ENCODE assay signal across 9 cellular contexts in genomic region chr6:82270791-82271392, GRCh38. TPM values are rescaled to one million over a fixed set of nuclear protein-coding genes. Genes with fewer than 3 reads are reported as not detected.
DNase-seq lines count a peak whose midpoint lies in the region; ATAC-seq and TF ChIP-seq lines count a peak whose summit lies in the region.
"Had no signal": no experiment of that assay in that cellular context is flagged by ENCODE, and none has a peak within 500 bp of the region (broad histone marks: within the 10 kb centered on the region; RNA-seq: fewer than 3 reads in every experiment).

No MANE protein-coding gene starts in this region.

- TF ChIP-seq EP300 in Ishikawa (IDR thresholded peaks at IDR 0.05; ENCODE audit: borderline replicate concordance), result no peak

- in situ Hi-C loops in Caki2 (cut with HindIII; ENCODE audit: low pct_unique_long_range_greater_than_20kb, low sequenced_read_pairs), result no loop called here

- TF ChIP-seq RAD21 in Ishikawa (IDR thresholded peaks at IDR 0.05; ENCODE audit: low read depth), result peak; percentile 73

- no peak overlapping the region for H3K27ac ChIP-seq in substantia nigra (ENCODE audit: low read depth, low read length, poor library complexity, severe bottlenecking)
- H3K27ac ChIP-seq: SJSA1 had no signal

- ATAC-seq in GM18909 (IDR thresholded peaks at IDR 0.05; ENCODE audit: poor library complexity, unreplicated experiment), result peak; percentile 73

- DNase-seq in Caki2 (ENCODE audit: low read depth), result peak; percentile 23
- peak; percentile 54 for DNase-seq in SHP77 treated with DMSO at 0.1 percent for 48 hours (lab: John Stamatoyannopoulos, UW)
- peak; percentile 65 for DNase-seq in fibroblast of mammary gland (ENCODE audit: low read depth)
- no peak for DNase-seq in retinal pigment epithelial cell (ENCODE audit: low read depth)
- DNase-seq in substantia nigra (lab: John Stamatoyannopoulos, UW), result no peak
- DNase-seq in activated CD4-positive, alpha-beta T cell treated with anti-CD3 and anti-CD28 coated beads, Interleukin-2, amount 50 U/mL, for 48 hours, result no peak

- H3K4me3 ChIP-seq in fibroblast of mammary gland (ENCODE audit: control insufficient read depth, low read depth, low read length), result no peak overlapping the region
- H3K4me3 ChIP-seq in retinal pigment epithelial cell (ENCODE audit: low read length), result no peak overlapping the region
- H3K4me3 ChIP-seq: SJSA1 had no signal

- peak; percentile 64 for TF ChIP-seq CTCF in fibroblast of mammary gland (conservative IDR thresholded peaks at IDR 0.05; ENCODE audit: control insufficient read depth, insufficient read depth, low read depth, low read length)
- TF ChIP-seq CTCF in retinal pigment epithelial cell (conservative IDR thresholded peaks at IDR 0.05; ENCODE audit: low read depth, low read length), result peak; percentile 56

TF ChIP-seq in Ishikawa, 13 proteins besides CTCF, POLR2A, EP300 and RAD21:
- TF ChIP-seq YY1 (IDR thresholded peaks at IDR 0.05; ENCODE audit: low read depth) (no peak), TCF12 (IDR thresholded peaks at IDR 0.05; ENCODE audit: low read depth) (no peak), EGR1 (IDR thresholded peaks at IDR 0.05) (no peak), ZBTB7A (IDR thresholded peaks at IDR 0.05; ENCODE audit: low read depth) (no peak), TAF1 (IDR thresholded peaks at IDR 0.05; ENCODE audit: low read depth) (no peak), TEAD4 (IDR thresholded peaks at IDR 0.05) (no peak), FOXM1 (IDR thresholded peaks at IDR 0.05; ENCODE audit: borderline replicate concordance, low read depth) (no peak), NFIC (IDR thresholded peaks at IDR 0.05) (no peak), CEBPB (IDR thresholded peaks at IDR 0.05) (no peak), CREB1 (IDR thresholded peaks at IDR 0.05; ENCODE audit: low read depth) (no peak)
- TF ChIP-seq, protein P1, sequence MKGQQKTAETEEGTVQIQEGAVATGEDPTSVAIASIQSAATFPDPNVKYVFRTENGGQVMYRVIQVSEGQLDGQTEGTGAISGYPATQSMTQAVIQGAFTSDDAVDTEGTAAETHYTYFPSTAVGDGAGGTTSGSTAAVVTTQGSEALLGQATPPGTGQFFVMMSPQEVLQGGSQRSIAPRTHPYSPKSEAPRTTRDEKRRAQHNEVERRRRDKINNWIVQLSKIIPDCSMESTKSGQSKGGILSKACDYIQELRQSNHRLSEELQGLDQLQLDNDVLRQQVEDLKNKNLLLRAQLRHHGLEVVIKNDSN (IDR thresholded peaks at IDR 0.05), result no peak
- TF ChIP-seq, protein P2, sequence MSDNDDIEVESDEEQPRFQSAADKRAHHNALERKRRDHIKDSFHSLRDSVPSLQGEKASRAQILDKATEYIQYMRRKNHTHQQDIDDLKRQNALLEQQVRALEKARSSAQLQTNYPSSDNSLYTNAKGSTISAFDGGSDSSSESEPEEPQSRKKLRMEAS (IDR thresholded peaks at IDR 0.05), result no peak
- TF ChIP-seq, protein P3, sequence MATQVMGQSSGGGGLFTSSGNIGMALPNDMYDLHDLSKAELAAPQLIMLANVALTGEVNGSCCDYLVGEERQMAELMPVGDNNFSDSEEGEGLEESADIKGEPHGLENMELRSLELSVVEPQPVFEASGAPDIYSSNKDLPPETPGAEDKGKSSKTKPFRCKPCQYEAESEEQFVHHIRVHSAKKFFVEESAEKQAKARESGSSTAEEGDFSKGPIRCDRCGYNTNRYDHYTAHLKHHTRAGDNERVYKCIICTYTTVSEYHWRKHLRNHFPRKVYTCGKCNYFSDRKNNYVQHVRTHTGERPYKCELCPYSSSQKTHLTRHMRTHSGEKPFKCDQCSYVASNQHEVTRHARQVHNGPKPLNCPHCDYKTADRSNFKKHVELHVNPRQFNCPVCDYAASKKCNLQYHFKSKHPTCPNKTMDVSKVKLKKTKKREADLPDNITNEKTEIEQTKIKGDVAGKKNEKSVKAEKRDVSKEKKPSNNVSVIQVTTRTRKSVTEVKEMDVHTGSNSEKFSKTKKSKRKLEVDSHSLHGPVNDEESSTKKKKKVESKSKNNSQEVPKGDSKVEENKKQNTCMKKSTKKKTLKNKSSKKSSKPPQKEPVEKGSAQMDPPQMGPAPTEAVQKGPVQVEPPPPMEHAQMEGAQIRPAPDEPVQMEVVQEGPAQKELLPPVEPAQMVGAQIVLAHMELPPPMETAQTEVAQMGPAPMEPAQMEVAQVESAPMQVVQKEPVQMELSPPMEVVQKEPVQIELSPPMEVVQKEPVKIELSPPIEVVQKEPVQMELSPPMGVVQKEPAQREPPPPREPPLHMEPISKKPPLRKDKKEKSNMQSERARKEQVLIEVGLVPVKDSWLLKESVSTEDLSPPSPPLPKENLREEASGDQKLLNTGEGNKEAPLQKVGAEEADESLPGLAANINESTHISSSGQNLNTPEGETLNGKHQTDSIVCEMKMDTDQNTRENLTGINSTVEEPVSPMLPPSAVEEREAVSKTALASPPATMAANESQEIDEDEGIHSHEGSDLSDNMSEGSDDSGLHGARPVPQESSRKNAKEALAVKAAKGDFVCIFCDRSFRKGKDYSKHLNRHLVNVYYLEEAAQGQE (IDR thresholded peaks at IDR 0.05; ENCODE audit: low read depth), result no peak

RNA-seq across cellular contexts. Expression of gene IBTK, which starts 23.3 kb away (rescaled TPM):
- total RNA-seq in Caki2 (2014; rRNA removed; shearing (Covaris generic); ENCODE audit: low replicate concordance), result 37.2 and 37.4 TPM in 2 replicates

Comparison
In these comparisons a context has a peak if more than half of its experiments do, and no peak if none do; other contexts are left out.
1. DNase-seq: peak in Caki2 (single experiment), SHP77 treated with DMSO at 0.1 percent for 48 hours (single experiment) and fibroblast of mammary gland (single experiment); none in retinal pigment epithelial cell (single experiment), substantia nigra (0 of 49) and activated CD4-positive, alpha-beta T cell treated with anti-CD3 and anti-CD28 coated beads, Interleukin-2, amount 50 U/mL, for 48 hours (0 of 2).